In genomic region chrX:119871599-119872395, GRCh38 we compare ENCODE assay signal across 8 cellular contexts. TPM values are rescaled to one million over a fixed set of nuclear protein-coding genes. Genes with fewer than 3 reads are reported as not detected.
DNase-seq lines count a peak whose midpoint lies in the region; ATAC-seq and TF ChIP-seq lines count a peak whose summit lies in the region.

NDUFA1 (plus strand) TSS chrX:119871832; CDS start chrX:119871912, 80 bp downstream.
RNF113A (minus strand) TSS chrX:119871733; CDS start chrX:119871613, 120 bp downstream.

- ATAC-seq in GM19324 (IDR thresholded peaks at IDR 0.05; ENCODE audit: low FRiP score, unreplicated experiment) (peak; percentile 93), HG03460 (IDR thresholded peaks at IDR 0.05; ENCODE audit: unreplicated experiment) (peak; percentile 95), left lung (peak; percentile 97)

- DNase-seq in NCI-H69 (lab: John Stamatoyannopoulos, UW) (peak; percentile 93), cortex of kidney (lab: John Stamatoyannopoulos, UW) (peak; percentile 34), left lung (peak; percentile 88 to 95)
- peak; percentile 80 for DNase-seq in activated CD4-positive, alpha-beta T cell treated with anti-CD3 and anti-CD28 coated beads, Interleukin-2, amount 50 U/mL, for 1 hour
- DNase-seq in stimulated activated CD4-positive, alpha-beta T cell treated with anti-CD3 and anti-CD28 coated beads, Interleukin-2, amount 100 ng/mL, for 48 hours, result peak; percentile 66 to 68

- H3K27me3 ChIP-seq in BLaER1 (no peaks in the 10 kb centered on the region), left lung (no peaks in the 10 kb centered on the region)

- H3K9ac ChIP-seq in BLaER1, result peak within 1 kb of the TSS; percentile 85

- no peak for TF ChIP-seq CTCF in left lung (IDR thresholded peaks at IDR 0.05)

- intact Hi-C loops in left lung (cut with DNase I), result no loop called here

- peak within 1 kb of the TSS; percentile 73 for H3K4me3 ChIP-seq in BLaER1
- H3K4me3 ChIP-seq in left lung, result peak within 1 kb of the TSS; percentile 39 to 65

- H3K36me3 ChIP-seq in BLaER1 (peaks cover 14% of the 10 kb centered on the region), left lung (peaks cover 0 to 10% of the 10 kb centered on the region in 2 donors)

- H3K4me2 ChIP-seq in BLaER1, result peak within 1 kb of the TSS; percentile 78

- peaks cover 21% of the 10 kb centered on the region for H3K4me1 ChIP-seq in BLaER1
- peaks cover 0 to 19% of the 10 kb centered on the region in 2 donors for H3K4me1 ChIP-seq in left lung

- H3K9me3 ChIP-seq in BLaER1 (peaks cover 9% of the 10 kb centered on the region; the same call in 1 of the 2 replicates), left lung (no peaks in the 10 kb centered on the region)

- peaks cover 45% of the 10 kb centered on the region for H4K20me1 ChIP-seq in BLaER1

- H3K27ac ChIP-seq in BLaER1 (peak within 1 kb of the TSS; percentile 83), left lung (peak within 1 kb of the TSS; percentile 90 to 95)

RNA-seq across cellular contexts. Expression of gene NDUFA1, which starts in this region (rescaled TPM):
- 10 to 100 TPM; 81.7 to 91.9 TPM for total RNA-seq in left lung

RNA-seq across cellular contexts. Expression of gene RNF113A, which starts in this region (rescaled TPM):
- total RNA-seq in left lung, result 10 to 100 TPM; 10.2 to 11.2 TPM

Comparison
In these comparisons a context has a peak if more than half of its experiments do, and no peak if none do; other contexts are left out.
1. Peak in every context shown above with its lines: DNase-seq, ATAC-seq, H3K4me3 ChIP-seq and H3K27ac ChIP-seq.
2. DNase-seq: peak in every context shown above with its lines; median percentile 93 in NCI-H69; 92 in left lung; 80 in activated CD4-positive, alpha-beta T cell treated with anti-CD3 and anti-CD28 coated beads, Interleukin-2, amount 50 U/mL, for 1 hour; 67 in stimulated activated CD4-positive, alpha-beta T cell treated with anti-CD3 and anti-CD28 coated beads, Interleukin-2, amount 100 ng/mL, for 48 hours; 34 in cortex of kidney.